2 cellular contexts compared by ENCODE assay signal in the genomic region with DNA sequence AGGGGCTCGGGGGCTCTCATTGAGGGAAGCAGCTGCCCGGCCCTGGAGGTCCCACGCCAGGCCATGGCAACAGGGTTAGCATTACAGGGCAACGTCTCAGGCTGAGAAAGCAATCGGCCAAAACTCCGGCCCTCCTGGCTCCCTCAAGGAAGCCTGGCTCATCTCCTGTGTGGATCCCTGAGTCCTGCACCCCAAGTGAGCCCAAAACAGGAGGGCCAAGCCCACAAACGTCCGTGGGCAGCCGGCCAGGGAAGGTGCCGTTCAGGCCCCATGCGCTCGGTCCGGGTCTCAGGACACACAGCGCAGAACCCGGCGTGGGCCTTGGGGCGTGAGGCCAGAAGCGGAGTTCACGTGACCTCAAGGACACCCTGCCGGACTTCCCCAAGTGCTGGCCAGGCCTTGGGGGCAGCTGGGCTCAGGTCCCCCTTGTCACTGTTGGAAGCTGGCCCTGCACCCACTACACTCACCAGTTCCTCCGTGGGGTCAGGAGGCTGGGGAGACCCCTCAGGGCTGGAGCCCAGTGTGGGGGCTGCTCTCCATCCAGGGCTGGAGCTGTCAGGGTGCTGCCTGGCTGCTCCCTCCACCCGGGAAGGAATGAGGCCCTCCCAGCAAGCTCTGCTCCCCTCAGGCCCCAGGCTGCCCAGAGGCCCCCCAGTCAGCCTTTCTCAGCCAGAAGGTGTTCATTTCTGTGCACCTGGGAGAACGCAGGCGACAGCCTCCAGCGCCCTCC.
TF ChIP-seq lines count a peak whose summit lies in the region.

No MANE protein-coding gene starts in this region.

TF ChIP-seq in WTC11, 78 proteins besides CTCF, POLR2A, EP300 and RAD21 (continues in another document):
- no peak for TF ChIP-seq CREB1 (CRISPR knock-in tag; IDR thresholded peaks at IDR 0.05)
- TF ChIP-seq, protein P1, sequence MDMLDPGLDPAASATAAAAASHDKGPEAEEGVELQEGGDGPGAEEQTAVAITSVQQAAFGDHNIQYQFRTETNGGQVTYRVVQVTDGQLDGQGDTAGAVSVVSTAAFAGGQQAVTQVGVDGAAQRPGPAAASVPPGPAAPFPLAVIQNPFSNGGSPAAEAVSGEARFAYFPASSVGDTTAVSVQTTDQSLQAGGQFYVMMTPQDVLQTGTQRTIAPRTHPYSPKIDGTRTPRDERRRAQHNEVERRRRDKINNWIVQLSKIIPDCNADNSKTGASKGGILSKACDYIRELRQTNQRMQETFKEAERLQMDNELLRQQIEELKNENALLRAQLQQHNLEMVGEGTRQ (CRISPR knock-in tag; IDR thresholded peaks at IDR 0.05), result peak; percentile 57
- TF ChIP-seq ZNF138 (CRISPR knock-in tag; conservative IDR thresholded peaks at IDR 0.05), result no peak
- TF ChIP-seq ZNF317 (CRISPR knock-in tag; IDR thresholded peaks at IDR 0.05; ENCODE audit: borderline replicate concordance, low read depth), result no peak
- TF ChIP-seq FOXK1 (CRISPR knock-in tag; IDR thresholded peaks at IDR 0.05), result no peak
- TF ChIP-seq, protein P2, sequence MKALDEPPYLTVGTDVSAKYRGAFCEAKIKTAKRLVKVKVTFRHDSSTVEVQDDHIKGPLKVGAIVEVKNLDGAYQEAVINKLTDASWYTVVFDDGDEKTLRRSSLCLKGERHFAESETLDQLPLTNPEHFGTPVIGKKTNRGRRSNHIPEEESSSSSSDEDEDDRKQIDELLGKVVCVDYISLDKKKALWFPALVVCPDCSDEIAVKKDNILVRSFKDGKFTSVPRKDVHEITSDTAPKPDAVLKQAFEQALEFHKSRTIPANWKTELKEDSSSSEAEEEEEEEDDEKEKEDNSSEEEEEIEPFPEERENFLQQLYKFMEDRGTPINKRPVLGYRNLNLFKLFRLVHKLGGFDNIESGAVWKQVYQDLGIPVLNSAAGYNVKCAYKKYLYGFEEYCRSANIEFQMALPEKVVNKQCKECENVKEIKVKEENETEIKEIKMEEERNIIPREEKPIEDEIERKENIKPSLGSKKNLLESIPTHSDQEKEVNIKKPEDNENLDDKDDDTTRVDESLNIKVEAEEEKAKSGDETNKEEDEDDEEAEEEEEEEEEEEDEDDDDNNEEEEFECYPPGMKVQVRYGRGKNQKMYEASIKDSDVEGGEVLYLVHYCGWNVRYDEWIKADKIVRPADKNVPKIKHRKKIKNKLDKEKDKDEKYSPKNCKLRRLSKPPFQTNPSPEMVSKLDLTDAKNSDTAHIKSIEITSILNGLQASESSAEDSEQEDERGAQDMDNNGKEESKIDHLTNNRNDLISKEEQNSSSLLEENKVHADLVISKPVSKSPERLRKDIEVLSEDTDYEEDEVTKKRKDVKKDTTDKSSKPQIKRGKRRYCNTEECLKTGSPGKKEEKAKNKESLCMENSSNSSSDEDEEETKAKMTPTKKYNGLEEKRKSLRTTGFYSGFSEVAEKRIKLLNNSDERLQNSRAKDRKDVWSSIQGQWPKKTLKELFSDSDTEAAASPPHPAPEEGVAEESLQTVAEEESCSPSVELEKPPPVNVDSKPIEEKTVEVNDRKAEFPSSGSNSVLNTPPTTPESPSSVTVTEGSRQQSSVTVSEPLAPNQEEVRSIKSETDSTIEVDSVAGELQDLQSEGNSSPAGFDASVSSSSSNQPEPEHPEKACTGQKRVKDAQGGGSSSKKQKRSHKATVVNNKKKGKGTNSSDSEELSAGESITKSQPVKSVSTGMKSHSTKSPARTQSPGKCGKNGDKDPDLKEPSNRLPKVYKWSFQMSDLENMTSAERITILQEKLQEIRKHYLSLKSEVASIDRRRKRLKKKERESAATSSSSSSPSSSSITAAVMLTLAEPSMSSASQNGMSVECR (CRISPR knock-in tag; IDR thresholded peaks at IDR 0.05; ENCODE audit: borderline replicate concordance), result no peak
- TF ChIP-seq FOXP1 (CRISPR knock-in tag; IDR thresholded peaks at IDR 0.05; ENCODE audit: borderline replicate concordance), result peak; percentile 48; the same call in 1 of the 2 replicates
- TF ChIP-seq, protein P3, sequence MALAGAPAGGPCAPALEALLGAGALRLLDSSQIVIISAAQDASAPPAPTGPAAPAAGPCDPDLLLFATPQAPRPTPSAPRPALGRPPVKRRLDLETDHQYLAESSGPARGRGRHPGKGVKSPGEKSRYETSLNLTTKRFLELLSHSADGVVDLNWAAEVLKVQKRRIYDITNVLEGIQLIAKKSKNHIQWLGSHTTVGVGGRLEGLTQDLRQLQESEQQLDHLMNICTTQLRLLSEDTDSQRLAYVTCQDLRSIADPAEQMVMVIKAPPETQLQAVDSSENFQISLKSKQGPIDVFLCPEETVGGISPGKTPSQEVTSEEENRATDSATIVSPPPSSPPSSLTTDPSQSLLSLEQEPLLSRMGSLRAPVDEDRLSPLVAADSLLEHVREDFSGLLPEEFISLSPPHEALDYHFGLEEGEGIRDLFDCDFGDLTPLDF (CRISPR knock-in tag; IDR thresholded peaks at IDR 0.05), result no peak
- no peak for TF ChIP-seq GTF2I (CRISPR knock-in tag; conservative IDR thresholded peaks at IDR 0.05)
- TF ChIP-seq ZNF232 (CRISPR knock-in tag; IDR thresholded peaks at IDR 0.05), result no peak
- no peak for TF ChIP-seq TEAD4 (CRISPR knock-in tag; IDR thresholded peaks at IDR 0.05)
- TF ChIP-seq, protein P4, sequence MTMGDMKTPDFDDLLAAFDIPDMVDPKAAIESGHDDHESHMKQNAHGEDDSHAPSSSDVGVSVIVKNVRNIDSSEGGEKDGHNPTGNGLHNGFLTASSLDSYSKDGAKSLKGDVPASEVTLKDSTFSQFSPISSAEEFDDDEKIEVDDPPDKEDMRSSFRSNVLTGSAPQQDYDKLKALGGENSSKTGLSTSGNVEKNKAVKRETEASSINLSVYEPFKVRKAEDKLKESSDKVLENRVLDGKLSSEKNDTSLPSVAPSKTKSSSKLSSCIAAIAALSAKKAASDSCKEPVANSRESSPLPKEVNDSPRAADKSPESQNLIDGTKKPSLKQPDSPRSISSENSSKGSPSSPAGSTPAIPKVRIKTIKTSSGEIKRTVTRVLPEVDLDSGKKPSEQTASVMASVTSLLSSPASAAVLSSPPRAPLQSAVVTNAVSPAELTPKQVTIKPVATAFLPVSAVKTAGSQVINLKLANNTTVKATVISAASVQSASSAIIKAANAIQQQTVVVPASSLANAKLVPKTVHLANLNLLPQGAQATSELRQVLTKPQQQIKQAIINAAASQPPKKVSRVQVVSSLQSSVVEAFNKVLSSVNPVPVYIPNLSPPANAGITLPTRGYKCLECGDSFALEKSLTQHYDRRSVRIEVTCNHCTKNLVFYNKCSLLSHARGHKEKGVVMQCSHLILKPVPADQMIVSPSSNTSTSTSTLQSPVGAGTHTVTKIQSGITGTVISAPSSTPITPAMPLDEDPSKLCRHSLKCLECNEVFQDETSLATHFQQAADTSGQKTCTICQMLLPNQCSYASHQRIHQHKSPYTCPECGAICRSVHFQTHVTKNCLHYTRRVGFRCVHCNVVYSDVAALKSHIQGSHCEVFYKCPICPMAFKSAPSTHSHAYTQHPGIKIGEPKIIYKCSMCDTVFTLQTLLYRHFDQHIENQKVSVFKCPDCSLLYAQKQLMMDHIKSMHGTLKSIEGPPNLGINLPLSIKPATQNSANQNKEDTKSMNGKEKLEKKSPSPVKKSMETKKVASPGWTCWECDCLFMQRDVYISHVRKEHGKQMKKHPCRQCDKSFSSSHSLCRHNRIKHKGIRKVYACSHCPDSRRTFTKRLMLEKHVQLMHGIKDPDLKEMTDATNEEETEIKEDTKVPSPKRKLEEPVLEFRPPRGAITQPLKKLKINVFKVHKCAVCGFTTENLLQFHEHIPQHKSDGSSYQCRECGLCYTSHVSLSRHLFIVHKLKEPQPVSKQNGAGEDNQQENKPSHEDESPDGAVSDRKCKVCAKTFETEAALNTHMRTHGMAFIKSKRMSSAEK (CRISPR knock-in tag; IDR thresholded peaks at IDR 0.05; ENCODE audit: borderline replicate concordance), result no peak
- TF ChIP-seq ZNF121 (CRISPR knock-in tag; IDR thresholded peaks at IDR 0.05), result no peak

TF ChIP-seq in HepG2, 621 proteins besides CTCF, POLR2A, EP300 and RAD21 (continues in another document):
- TF ChIP-seq, protein P5, sequence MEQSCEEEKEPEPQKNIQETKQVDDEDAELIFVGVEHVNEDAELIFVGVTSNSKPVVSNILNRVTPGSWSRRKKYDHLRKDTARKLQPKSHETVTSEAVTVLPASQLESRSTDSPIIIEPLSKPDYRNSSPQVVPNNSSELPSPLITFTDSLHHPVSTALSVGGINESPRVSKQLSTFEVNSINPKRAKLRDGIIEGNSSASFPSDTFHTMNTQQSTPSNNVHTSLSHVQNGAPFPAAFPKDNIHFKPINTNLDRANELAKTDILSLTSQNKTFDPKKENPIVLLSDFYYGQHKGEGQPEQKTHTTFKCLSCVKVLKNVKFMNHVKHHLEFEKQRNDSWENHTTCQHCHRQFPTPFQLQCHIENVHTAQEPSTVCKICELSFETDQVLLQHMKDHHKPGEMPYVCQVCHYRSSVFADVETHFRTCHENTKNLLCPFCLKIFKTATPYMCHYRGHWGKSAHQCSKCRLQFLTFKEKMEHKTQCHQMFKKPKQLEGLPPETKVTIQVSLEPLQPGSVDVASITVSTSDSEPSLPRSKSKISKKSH (CRISPR knock-in tag; IDR thresholded peaks at IDR 0.05; ENCODE audit: borderline replicate concordance), result 0 out of 2 replicates have a peak, but pooled peaks have one; percentile 38
- TF ChIP-seq ZNF296 (CRISPR knock-in tag; conservative IDR thresholded peaks at IDR 0.05), result 0 out of 2 replicates have a peak, but pooled peaks have one; percentile 30
- no peak for TF ChIP-seq TP53 (CRISPR knock-in tag; conservative IDR thresholded peaks at IDR 0.05)
- TF ChIP-seq, protein P6, sequence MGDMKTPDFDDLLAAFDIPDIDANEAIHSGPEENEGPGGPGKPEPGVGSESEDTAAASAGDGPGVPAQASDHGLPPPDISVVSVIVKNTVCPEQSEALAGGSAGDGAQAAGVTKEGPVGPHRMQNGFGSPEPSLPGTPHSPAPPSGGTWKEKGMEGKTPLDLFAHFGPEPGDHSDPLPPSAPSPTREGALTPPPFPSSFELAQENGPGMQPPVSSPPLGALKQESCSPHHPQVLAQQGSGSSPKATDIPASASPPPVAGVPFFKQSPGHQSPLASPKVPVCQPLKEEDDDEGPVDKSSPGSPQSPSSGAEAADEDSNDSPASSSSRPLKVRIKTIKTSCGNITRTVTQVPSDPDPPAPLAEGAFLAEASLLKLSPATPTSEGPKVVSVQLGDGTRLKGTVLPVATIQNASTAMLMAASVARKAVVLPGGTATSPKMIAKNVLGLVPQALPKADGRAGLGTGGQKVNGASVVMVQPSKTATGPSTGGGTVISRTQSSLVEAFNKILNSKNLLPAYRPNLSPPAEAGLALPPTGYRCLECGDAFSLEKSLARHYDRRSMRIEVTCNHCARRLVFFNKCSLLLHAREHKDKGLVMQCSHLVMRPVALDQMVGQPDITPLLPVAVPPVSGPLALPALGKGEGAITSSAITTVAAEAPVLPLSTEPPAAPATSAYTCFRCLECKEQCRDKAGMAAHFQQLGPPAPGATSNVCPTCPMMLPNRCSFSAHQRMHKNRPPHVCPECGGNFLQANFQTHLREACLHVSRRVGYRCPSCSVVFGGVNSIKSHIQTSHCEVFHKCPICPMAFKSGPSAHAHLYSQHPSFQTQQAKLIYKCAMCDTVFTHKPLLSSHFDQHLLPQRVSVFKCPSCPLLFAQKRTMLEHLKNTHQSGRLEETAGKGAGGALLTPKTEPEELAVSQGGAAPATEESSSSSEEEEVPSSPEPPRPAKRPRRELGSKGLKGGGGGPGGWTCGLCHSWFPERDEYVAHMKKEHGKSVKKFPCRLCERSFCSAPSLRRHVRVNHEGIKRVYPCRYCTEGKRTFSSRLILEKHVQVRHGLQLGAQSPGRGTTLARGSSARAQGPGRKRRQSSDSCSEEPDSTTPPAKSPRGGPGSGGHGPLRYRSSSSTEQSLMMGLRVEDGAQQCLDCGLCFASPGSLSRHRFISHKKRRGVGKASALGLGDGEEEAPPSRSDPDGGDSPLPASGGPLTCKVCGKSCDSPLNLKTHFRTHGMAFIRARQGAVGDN (CRISPR knock-in tag; IDR thresholded peaks at IDR 0.05), result peak; percentile 77
- TF ChIP-seq ZFX (CRISPR knock-in tag; IDR thresholded peaks at IDR 0.05; ENCODE audit: low read depth), result peak; percentile 81
- TF ChIP-seq REPIN1 (CRISPR knock-in tag; IDR thresholded peaks at IDR 0.05; ENCODE audit: borderline replicate concordance, low read depth), result 0 out of 2 replicates have a peak, but pooled peaks have one; percentile 32
- TF ChIP-seq, protein P7, sequence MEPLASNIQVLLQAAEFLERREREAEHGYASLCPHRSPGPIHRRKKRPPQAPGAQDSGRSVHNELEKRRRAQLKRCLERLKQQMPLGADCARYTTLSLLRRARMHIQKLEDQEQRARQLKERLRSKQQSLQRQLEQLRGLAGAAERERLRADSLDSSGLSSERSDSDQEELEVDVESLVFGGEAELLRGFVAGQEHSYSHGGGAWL (CRISPR knock-in tag; IDR thresholded peaks at IDR 0.05), result 0 out of 2 replicates have a peak, but pooled peaks have one; percentile 28
- TF ChIP-seq, protein P8, sequence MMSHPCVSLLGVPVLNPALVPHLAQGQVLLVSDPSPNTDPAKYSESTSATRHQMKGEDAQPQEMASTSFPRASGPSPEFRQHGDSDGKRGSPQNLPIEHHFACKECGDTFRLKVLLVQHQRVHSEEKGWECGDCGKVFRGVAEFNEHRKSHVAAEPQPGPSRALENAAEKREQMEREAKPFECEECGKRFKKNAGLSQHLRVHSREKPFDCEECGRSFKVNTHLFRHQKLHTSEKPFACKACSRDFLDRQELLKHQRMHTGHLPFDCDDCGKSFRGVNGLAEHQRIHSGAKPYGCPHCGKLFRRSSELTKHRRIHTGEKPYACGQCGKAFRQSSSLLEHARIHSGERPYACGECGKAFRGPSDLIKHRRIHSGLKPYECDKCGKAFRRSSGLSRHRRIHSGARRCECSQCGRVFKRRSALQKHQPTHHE (CRISPR knock-in tag; IDR thresholded peaks at IDR 0.05; ENCODE audit: borderline replicate concordance), result no peak
- no peak for TF ChIP-seq ZNF782 (CRISPR knock-in tag; IDR thresholded peaks at IDR 0.05; ENCODE audit: borderline replicate concordance)
- TF ChIP-seq, protein P9, sequence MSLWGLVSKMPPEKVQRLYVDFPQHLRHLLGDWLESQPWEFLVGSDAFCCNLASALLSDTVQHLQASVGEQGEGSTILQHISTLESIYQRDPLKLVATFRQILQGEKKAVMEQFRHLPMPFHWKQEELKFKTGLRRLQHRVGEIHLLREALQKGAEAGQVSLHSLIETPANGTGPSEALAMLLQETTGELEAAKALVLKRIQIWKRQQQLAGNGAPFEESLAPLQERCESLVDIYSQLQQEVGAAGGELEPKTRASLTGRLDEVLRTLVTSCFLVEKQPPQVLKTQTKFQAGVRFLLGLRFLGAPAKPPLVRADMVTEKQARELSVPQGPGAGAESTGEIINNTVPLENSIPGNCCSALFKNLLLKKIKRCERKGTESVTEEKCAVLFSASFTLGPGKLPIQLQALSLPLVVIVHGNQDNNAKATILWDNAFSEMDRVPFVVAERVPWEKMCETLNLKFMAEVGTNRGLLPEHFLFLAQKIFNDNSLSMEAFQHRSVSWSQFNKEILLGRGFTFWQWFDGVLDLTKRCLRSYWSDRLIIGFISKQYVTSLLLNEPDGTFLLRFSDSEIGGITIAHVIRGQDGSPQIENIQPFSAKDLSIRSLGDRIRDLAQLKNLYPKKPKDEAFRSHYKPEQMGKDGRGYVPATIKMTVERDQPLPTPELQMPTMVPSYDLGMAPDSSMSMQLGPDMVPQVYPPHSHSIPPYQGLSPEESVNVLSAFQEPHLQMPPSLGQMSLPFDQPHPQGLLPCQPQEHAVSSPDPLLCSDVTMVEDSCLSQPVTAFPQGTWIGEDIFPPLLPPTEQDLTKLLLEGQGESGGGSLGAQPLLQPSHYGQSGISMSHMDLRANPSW (CRISPR knock-in tag; IDR thresholded peaks at IDR 0.05; ENCODE audit: borderline replicate concordance), result no peak
- no peak for TF ChIP-seq HMGA1 (CRISPR knock-in tag; conservative IDR thresholded peaks at IDR 0.05)
